ENCODE assay signal across 1 cellular context in genomic region chr7:28955723-28956607, GRCh38.
TF ChIP-seq lines count a peak whose summit lies in the region.

No MANE protein-coding gene starts in this region.

TF ChIP-seq in SK-N-SH, 30 proteins besides CTCF, POLR2A, EP300 and RAD21 (continued from another document):
- TF ChIP-seq, protein P1, sequence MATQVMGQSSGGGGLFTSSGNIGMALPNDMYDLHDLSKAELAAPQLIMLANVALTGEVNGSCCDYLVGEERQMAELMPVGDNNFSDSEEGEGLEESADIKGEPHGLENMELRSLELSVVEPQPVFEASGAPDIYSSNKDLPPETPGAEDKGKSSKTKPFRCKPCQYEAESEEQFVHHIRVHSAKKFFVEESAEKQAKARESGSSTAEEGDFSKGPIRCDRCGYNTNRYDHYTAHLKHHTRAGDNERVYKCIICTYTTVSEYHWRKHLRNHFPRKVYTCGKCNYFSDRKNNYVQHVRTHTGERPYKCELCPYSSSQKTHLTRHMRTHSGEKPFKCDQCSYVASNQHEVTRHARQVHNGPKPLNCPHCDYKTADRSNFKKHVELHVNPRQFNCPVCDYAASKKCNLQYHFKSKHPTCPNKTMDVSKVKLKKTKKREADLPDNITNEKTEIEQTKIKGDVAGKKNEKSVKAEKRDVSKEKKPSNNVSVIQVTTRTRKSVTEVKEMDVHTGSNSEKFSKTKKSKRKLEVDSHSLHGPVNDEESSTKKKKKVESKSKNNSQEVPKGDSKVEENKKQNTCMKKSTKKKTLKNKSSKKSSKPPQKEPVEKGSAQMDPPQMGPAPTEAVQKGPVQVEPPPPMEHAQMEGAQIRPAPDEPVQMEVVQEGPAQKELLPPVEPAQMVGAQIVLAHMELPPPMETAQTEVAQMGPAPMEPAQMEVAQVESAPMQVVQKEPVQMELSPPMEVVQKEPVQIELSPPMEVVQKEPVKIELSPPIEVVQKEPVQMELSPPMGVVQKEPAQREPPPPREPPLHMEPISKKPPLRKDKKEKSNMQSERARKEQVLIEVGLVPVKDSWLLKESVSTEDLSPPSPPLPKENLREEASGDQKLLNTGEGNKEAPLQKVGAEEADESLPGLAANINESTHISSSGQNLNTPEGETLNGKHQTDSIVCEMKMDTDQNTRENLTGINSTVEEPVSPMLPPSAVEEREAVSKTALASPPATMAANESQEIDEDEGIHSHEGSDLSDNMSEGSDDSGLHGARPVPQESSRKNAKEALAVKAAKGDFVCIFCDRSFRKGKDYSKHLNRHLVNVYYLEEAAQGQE (IDR thresholded peaks at IDR 0.05; ENCODE audit: low read depth, low read length) = no peak
- TF ChIP-seq YY1 (IDR thresholded peaks at IDR 0.05; ENCODE audit: low read depth) = no peak
- no peak for TF ChIP-seq MXI1 (IDR thresholded peaks at IDR 0.05; ENCODE audit: low read depth, low read length)
- no peak for TF ChIP-seq EZH2phosphoT487 (IDR thresholded peaks at IDR 0.05; ENCODE audit: borderline replicate concordance, low read depth)
- TF ChIP-seq FOXJ3 (CRISPR knock-in tag; IDR thresholded peaks at IDR 0.05) = no peak
- TF ChIP-seq, protein P2, sequence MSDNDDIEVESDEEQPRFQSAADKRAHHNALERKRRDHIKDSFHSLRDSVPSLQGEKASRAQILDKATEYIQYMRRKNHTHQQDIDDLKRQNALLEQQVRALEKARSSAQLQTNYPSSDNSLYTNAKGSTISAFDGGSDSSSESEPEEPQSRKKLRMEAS (IDR thresholded peaks at IDR 0.05; ENCODE audit: low read depth) = no peak
- no peak for TF ChIP-seq NRF1 (IDR thresholded peaks at IDR 0.05; ENCODE audit: low read depth, low read length)
- TF ChIP-seq ELF1 (IDR thresholded peaks at IDR 0.05) = no peak
